8 cellular contexts compared by ENCODE assay signal in genomic region chr1:235601087-235601486, GRCh38. TPM values are rescaled to one million over a fixed set of nuclear protein-coding genes. Genes with fewer than 3 reads are reported as not detected.
DNase-seq lines count a peak whose midpoint lies in the region; ATAC-seq and TF ChIP-seq lines count a peak whose summit lies in the region.

No MANE protein-coding gene starts in this region.

- H4K91ac ChIP-seq in neuronal stem cell (ENCODE audit: low read depth, low read length, poor library complexity) = no peak overlapping the region

- H3K9me3 ChIP-seq in adrenal gland (replicated peaks in 1 of 3) = no peaks in the 10 kb centered on the region
- no peaks in the 10 kb centered on the region for H3K9me3 ChIP-seq in gastroesophageal sphincter
- no peaks in the 10 kb centered on the region for H3K9me3 ChIP-seq in psoas muscle
- no peaks in the 10 kb centered on the region for H3K9me3 ChIP-seq in neuronal stem cell (replicated peaks in 1 of 2; ENCODE audit: control insufficient read depth in 2 of 2, insufficient read depth in 1 of 2, low read depth in 1 of 2, low read length in 2 of 2)

- no peak overlapping the region for H3K14ac ChIP-seq in neuronal stem cell (ENCODE audit: low read length)

- H3K27me3 ChIP-seq in KMS-11 (ENCODE audit: insufficient read depth, low read depth) = no peaks in the 10 kb centered on the region
- H3K27me3 ChIP-seq in adrenal gland = no peaks in the 10 kb centered on the region
- no peaks in the 10 kb centered on the region for H3K27me3 ChIP-seq in gastroesophageal sphincter
- no peaks in the 10 kb centered on the region for H3K27me3 ChIP-seq in psoas muscle (ENCODE audit: insufficient read depth in 3 of 3, low read length in 2 of 3)
- H3K27me3 ChIP-seq in neuronal stem cell (ENCODE audit: control insufficient read depth in 3 of 3, insufficient read depth in 3 of 3, low read depth in 1 of 3, low read length in 3 of 3) = no peaks in the 10 kb centered on the region

- H4K8ac ChIP-seq in neuronal stem cell (ENCODE audit: low read depth, low read length) = no peak overlapping the region

- TF ChIP-seq EP300 in gastroesophageal sphincter (IDR thresholded peaks at IDR 0.05) = no peak

- no peaks in the 10 kb centered on the region for H4K20me1 ChIP-seq in KMS-11 (ENCODE audit: insufficient read depth)

- TF ChIP-seq POLR2A in adrenal gland (IDR thresholded peaks at IDR 0.05) (no peak), gastroesophageal sphincter (IDR thresholded peaks at IDR 0.05) (no peak)

- TF ChIP-seq CTCF in KMS-11 (conservative IDR thresholded peaks at IDR 0.05; ENCODE audit: low read depth, low read length) (peak; percentile 58), adrenal gland (IDR thresholded peaks at IDR 0.05) (peak in 5 of 6 experiments; percentile 33 to 47 (median 35)), neural crest cell (conservative IDR thresholded peaks at IDR 0.05) (peak; percentile 53), gastroesophageal sphincter (IDR thresholded peaks at IDR 0.05) (no peak), psoas muscle (IDR thresholded peaks at IDR 0.05) (no peak)

- ATAC-seq in gastroesophageal sphincter = no peak
- no peak for ATAC-seq in psoas muscle

- H3K23ac ChIP-seq in neuronal stem cell (ENCODE audit: low read depth, low read length, poor library complexity) = no peak overlapping the region

- no peaks in the 10 kb centered on the region for H3K4me1 Mint-ChIP-seq in neural crest cell

- H2BK5ac ChIP-seq in neuronal stem cell (ENCODE audit: low read length) = no peak overlapping the region

- no peak overlapping the region for H3K4ac ChIP-seq in neuronal stem cell (ENCODE audit: low read length)

- H2BK12ac ChIP-seq in neuronal stem cell (ENCODE audit: low read length) = no peak overlapping the region

- H3K4me3 ChIP-seq in KMS-11 (IDR thresholded peaks at IDR 0.05; ENCODE audit: insufficient read depth, low read depth, low read length) (no peak overlapping the region), adrenal gland (no peak overlapping the region), gastroesophageal sphincter (no peak overlapping the region), psoas muscle (no peak overlapping the region), neuronal stem cell (ENCODE audit: low read length in 2 of 2) (no peak overlapping the region)

- WGBS in adrenal gland, 4 donors = 65 to 83% (median 74%) methylated on average over 4 of the region's 4 CpGs
- 60% methylated on average over 4 of the region's 4 CpGs; no CpG with 5 or more reads in 1 of the 2 donors for WGBS in gastroesophageal sphincter (ENCODE audit: low coverage in 1 of 2), 2 donors
- 73 to 86% (median 81%) methylated on average over 4 of the region's 4 CpGs for WGBS in psoas muscle, 3 donors
- WGBS in neuronal stem cell (ENCODE audit: extremely low coverage in 2 of 2, insufficient read length in 2 of 2, insufficient replicate concordance in 1 of 2), 2 donors = no CpG with 5 or more reads among the region's 4 CpGs

- no peak overlapping the region for H3K18ac ChIP-seq in neuronal stem cell (ENCODE audit: low read length)

- no peaks in the 10 kb centered on the region for H3K79me2 ChIP-seq in KMS-11 (ENCODE audit: insufficient read depth, low read depth)

- H2AFZ ChIP-seq in KMS-11 (ENCODE audit: low read depth) (no peak overlapping the region), neuronal stem cell (ENCODE audit: low read length) (no peak overlapping the region)

- peak; percentile 18 for DNase-seq in ELF-1 (ENCODE audit: low read depth, low spot score)
- peak in 6 of 7 donors; percentile 22 to 63 (median 43) for DNase-seq in adrenal gland
- no peak for DNase-seq in neural crest cell (ENCODE audit: low read depth, low spot score)
- DNase-seq in NCI-H1092 (lab: John Stamatoyannopoulos, UW) = no peak
- no peak for DNase-seq in psoas muscle
- DNase-seq in neuronal stem cell (ENCODE audit: low spot score) = no peak

- H3K79me1 ChIP-seq in neuronal stem cell (ENCODE audit: low read depth, low read length) = no peaks in the 10 kb centered on the region

- H3K9me3 Mint-ChIP-seq in neural crest cell = no peaks in the 10 kb centered on the region

- H3K4me3 Mint-ChIP-seq in neural crest cell = no peak overlapping the region

- H2BK15ac ChIP-seq in neuronal stem cell (ENCODE audit: low read length) = no peak overlapping the region

- H3K27me3 Mint-ChIP-seq in neural crest cell (ENCODE audit: low read depth) = no peaks in the 10 kb centered on the region

- H3K4me1 ChIP-seq in KMS-11 (ENCODE audit: low read depth, poor library complexity, severe bottlenecking) (no peaks in the 10 kb centered on the region), adrenal gland (replicated peaks in 1 of 2) (no peaks in the 10 kb centered on the region), gastroesophageal sphincter (no peaks in the 10 kb centered on the region), psoas muscle (no peaks in the 10 kb centered on the region), neuronal stem cell (ENCODE audit: control insufficient read depth in 2 of 2, insufficient read depth in 1 of 2, low read depth in 1 of 2, low read length in 2 of 2) (no peaks in the 10 kb centered on the region)

- no peak overlapping the region for H3K27ac ChIP-seq in KMS-11
- no peak overlapping the region for H3K27ac ChIP-seq in adrenal gland
- no peak overlapping the region for H3K27ac ChIP-seq in gastroesophageal sphincter
- no peak overlapping the region for H3K27ac ChIP-seq in psoas muscle
- no peak overlapping the region for H3K27ac ChIP-seq in neuronal stem cell (replicated peaks; ENCODE audit: low read length)

- H3K27ac Mint-ChIP-seq in neural crest cell (ENCODE audit: unreplicated experiment) = no peak overlapping the region

- H3K36me3 Mint-ChIP-seq in neural crest cell (ENCODE audit: low read depth) = peaks cover 2% of the 10 kb centered on the region

- no peak overlapping the region for H2AK5ac ChIP-seq in neuronal stem cell (ENCODE audit: low read depth, low read length)

- no peak overlapping the region for H2BK120ac ChIP-seq in neuronal stem cell (ENCODE audit: low read depth, low read length)

- H3K9ac ChIP-seq in KMS-11 (no peak overlapping the region), neuronal stem cell (ENCODE audit: low read depth, low read length, poor library complexity) (no peak overlapping the region)

- H3K36me3 ChIP-seq in KMS-11 (ENCODE audit: insufficient read depth) = no peaks in the 10 kb centered on the region
- H3K36me3 ChIP-seq in adrenal gland (replicated peaks in 1 of 2) = no peaks in the 10 kb centered on the region
- H3K36me3 ChIP-seq in gastroesophageal sphincter = no peaks in the 10 kb centered on the region
- no peaks in the 10 kb centered on the region for H3K36me3 ChIP-seq in psoas muscle (ENCODE audit: insufficient read depth in 1 of 2, low read depth in 1 of 2)
- peaks cover 0 to 2% of the 10 kb centered on the region in 2 donors for H3K36me3 ChIP-seq in neuronal stem cell (replicated peaks in 1 of 2; ENCODE audit: control insufficient read depth in 2 of 2, insufficient read depth in 2 of 2, low read length in 2 of 2)

- intact Hi-C loops in adrenal gland (cut with DNase I) = no loop called here
- intact Hi-C loops in psoas muscle (cut with DNase I) = no loop called here

- H3K4me2 ChIP-seq in KMS-11 = no peak overlapping the region
- H3K4me2 ChIP-seq in neuronal stem cell (ENCODE audit: insufficient read depth, low read length, poor library complexity, severe bottlenecking) = no peak overlapping the region

RNA-seq across cellular contexts. Expression of gene GNG4, which starts 48.5 kb away (rescaled TPM):
- 10 to 100 TPM in 1 of 8 donors, 1 to 10 TPM in 3, under 1 TPM in 2, not detected in 2; 0.22 to 14.2 (median 1.9) TPM for total RNA-seq in adrenal gland
- 10 to 100 TPM in 1 of 3 donors, 1 to 10 TPM in 2; 4.2 to 25.8 (median 9.7) TPM for polyA plus RNA-seq in adrenal gland
- 35.2 and 38.2 TPM in 2 replicates for total RNA-seq in neural crest cell
- total RNA-seq in gastroesophageal sphincter = under 1 TPM in 3 of 4 donors, not detected in 1; 0.40 to 0.73 (median 0.52) TPM
- not detected for total RNA-seq in psoas muscle
- polyA plus RNA-seq in psoas muscle = under 1 TPM; 0.04 to 0.41 (median 0.05) TPM
- polyA plus RNA-seq in neuronal stem cell (2013, experiment 1 of 2) = 26.0 TPM
- polyA plus RNA-seq in neuronal stem cell (2013, experiment 2 of 2) = 27.9 TPM

Comparison
In these comparisons a context has a peak if more than half of its experiments do, and no peak if none do; other contexts are left out.
1. DNase-seq: peak in ELF-1 (single experiment) and adrenal gland (6 of 7); none in neural crest cell (single experiment), NCI-H1092 (single experiment), psoas muscle (0 of 2) and neuronal stem cell (single experiment).
2. CTCF ChIP-seq: peak in KMS-11 (single experiment), adrenal gland (5 of 6) and neural crest cell (single experiment); none in gastroesophageal sphincter (0 of 4) and psoas muscle (single experiment).